9 cellular contexts compared by ENCODE assay signal in the genomic region with DNA sequence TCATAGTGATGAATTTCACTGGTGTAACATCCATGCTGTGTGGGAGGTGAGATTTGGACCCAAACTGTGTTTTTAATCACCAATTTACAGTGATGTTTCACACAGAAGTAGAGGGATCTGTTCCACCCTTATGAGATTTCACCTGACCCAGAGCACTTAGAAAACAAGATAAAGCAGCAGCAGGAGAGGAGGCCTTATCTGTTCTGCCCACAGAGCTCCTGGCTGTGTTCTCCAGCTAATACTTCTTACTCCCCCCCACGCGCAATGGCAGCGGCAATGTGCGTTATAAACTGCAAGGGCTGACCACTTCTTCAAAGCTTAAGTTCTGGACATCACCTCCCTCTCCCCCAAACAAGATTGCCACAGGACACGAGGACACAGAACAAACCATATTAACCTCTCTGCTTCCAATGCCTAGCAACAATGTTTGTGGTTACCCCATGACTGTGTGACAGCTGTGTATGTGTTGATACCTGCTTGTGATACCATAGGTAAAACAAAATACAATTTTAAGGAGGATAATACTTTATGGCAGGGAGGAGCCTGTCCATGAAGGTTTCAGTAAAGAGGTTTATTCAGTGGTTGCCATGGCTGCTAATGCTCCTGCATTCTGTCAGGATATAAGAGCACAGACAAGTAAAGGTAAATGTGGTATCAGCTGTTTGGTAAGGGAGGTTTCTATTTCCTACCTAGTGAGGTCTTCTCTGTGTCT.
DNase-seq lines count a peak whose midpoint lies in the region; ATAC-seq, FAIRE-seq and TF ChIP-seq lines count a peak whose summit lies in the region.
"Had no signal": no experiment of that assay in that cellular context is flagged by ENCODE, and none has a peak within 500 bp of the region (broad histone marks: within the 10 kb centered on the region; RNA-seq: fewer than 3 reads in every experiment).

No MANE protein-coding gene starts in this region.

- no peaks in the 10 kb centered on the region for H3K27me3 ChIP-seq in ascending aorta

- H3K4me3 ChIP-seq in ascending aorta (peak overlapping the region in 1 of 2 donors; percentile 97), mucosa of descending colon (no peak overlapping the region)

- no peak for DNase-seq in D721Med (ENCODE audit: insufficient read length, low spot score)
- peak; percentile 57 for DNase-seq in NCI-H146 (lab: John Stamatoyannopoulos, UW)
- no peak for DNase-seq in ascending aorta (ENCODE audit: low spot score in 2 of 2)
- peak in 1 of 3 donors; percentile 53 for DNase-seq in mucosa of descending colon
- no peak for DNase-seq in activated effector memory CD4-positive, alpha-beta T cell treated with anti-CD3 and anti-CD28 coated beads, Interleukin-2, amount 50 U/mL, for 16 hours
- DNase-seq in superior temporal gyrus (ENCODE audit: extremely low spot score) = no peak

- H3K9me3 ChIP-seq in ascending aorta (no peaks in the 10 kb centered on the region), mucosa of descending colon (no peaks in the 10 kb centered on the region)

- TF ChIP-seq CTCF in D721Med (IDR thresholded peaks at IDR 0.05; ENCODE audit: insufficient read depth, missing control alignments) (no peak), ascending aorta (IDR thresholded peaks at IDR 0.05) (no peak), mucosa of descending colon (IDR thresholded peaks at IDR 0.05) (no peak)

- FAIRE-seq in D721Med (lab: Jason Lieb, UNC) = peak; percentile 38

- ATAC-seq in mucosa of descending colon (peak; percentile 57), HG03460 (IDR thresholded peaks at IDR 0.05; ENCODE audit: unreplicated experiment) (no peak), GM18909 (IDR thresholded peaks at IDR 0.05; ENCODE audit: poor library complexity, unreplicated experiment) (no peak)
- ATAC-seq: activated CD4-positive, CD25-positive, alpha-beta regulatory T cell treated with anti-CD3 and anti-CD28 coated beads, Interleukin-2, amount 50 U/mL, for 24 hours had no signal

- intact Hi-C loops in ascending aorta (cut with DNase I) (loop anchor here (2.0 to 5.0 kb wide), 2 partner anchors 49 to 99 kb away; no protein-coding TSS in a partner anchor), mucosa of descending colon (cut with DNase I, micrococcal nuclease) (no loop called here)

- H3K27ac ChIP-seq in ascending aorta = peak overlapping the region; percentile 73 to 98

- peaks cover 0 to 28% of the 10 kb centered on the region in 2 donors for H3K4me1 ChIP-seq in ascending aorta
- peaks cover 4% of the 10 kb centered on the region for H3K4me1 ChIP-seq in mucosa of descending colon (ENCODE audit: low read depth)

- no peaks in the 10 kb centered on the region for H3K36me3 ChIP-seq in ascending aorta
- no peaks in the 10 kb centered on the region for H3K36me3 ChIP-seq in mucosa of descending colon (ENCODE audit: low read depth)
